ENCODE assay signal across 9 cellular contexts in the genomic region with DNA sequence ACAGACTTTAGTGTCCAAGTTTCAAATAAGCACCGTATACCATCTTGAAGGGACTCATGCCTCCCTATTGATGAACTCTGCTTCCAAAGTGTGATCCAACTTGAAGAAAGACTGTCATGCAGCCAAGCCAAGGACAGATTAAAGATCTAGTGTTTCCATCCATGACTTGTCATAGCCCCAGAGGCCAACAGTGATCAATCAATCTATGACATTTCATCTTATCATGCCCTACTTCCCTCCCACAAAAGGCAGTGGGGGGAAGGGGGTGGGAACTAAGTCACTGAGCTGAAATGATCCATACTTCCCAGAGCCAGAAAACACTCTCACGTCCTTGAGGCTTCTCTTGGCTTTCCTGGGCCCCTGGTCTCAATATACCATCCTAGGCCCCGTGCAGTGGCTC. TPM values are rescaled to one million over a fixed set of nuclear protein-coding genes. Genes with fewer than 3 reads are reported as not detected.
"Had no signal": no experiment of that assay in that cellular context is flagged by ENCODE, and none has a peak within 500 bp of the region (broad histone marks: within the 10 kb centered on the region; RNA-seq: fewer than 3 reads in every experiment).

No MANE protein-coding gene starts in this region.

- H3K4me3 ChIP-seq: GM12878 had no signal

- ATAC-seq: GM12878 had no signal

- FAIRE-seq: G401.6, GM12878, GM12891, GM12892, GM18507, GM19239 had no signal

- DNase-seq: GDM1, GF-D8 had no signal

RNA-seq across cellular contexts. Expression of a gene that starts 4.0 kb away (rescaled TPM):
- total RNA-seq: G401 had no signal
